In genomic region chr10:68103867-68104255, GRCh38 we compare ENCODE assay signal across 17 cellular contexts. TPM values are rescaled to one million over a fixed set of nuclear protein-coding genes. Genes with fewer than 3 reads are reported as not detected.
"Had no signal": no experiment of that assay in that cellular context is flagged by ENCODE, and none has a peak within 500 bp of the region (broad histone marks: within the 10 kb centered on the region; RNA-seq: fewer than 3 reads in every experiment).

No MANE protein-coding gene starts in this region.

- H3K4me3 Mint-ChIP-seq: activated B cell treated with CpG ODN at 0.5 μM for 24 hours; activated CD4-positive, alpha-beta T cell treated with anti-CD3 and anti-CD28 coated beads, Interleukin-2, amount 10 ng/mL, durations not matched to agents 24 days and 14 days; activated naive CD8-positive, alpha-beta T cell treated with anti-CD3 and anti-CD28 coated beads for 36 hours; brain; nephron progenitor cell; stimulated activated effector memory CD8-positive, alpha-beta T cell treated with anti-CD3 and anti-CD28 coated beads, Interleukin-12 subunit alpha, Interleukin-12 subunit beta, amount 100 ng/mL, for 72 hours had no signal

- H3K27ac ChIP-seq: colonic mucosa, sigmoid colon, thoracic aorta had no signal

- H3K4me1 Mint-ChIP-seq: activated naive CD8-positive, alpha-beta T cell treated with anti-CD3 and anti-CD28 coated beads for 36 hours had no signal

- H3K36me3 ChIP-seq: colonic mucosa, sigmoid colon, thoracic aorta had no signal

- H3K27ac Mint-ChIP-seq: activated B cell treated with CpG ODN at 0.5 μM for 24 hours; activated CD4-positive, alpha-beta T cell treated with anti-CD3 and anti-CD28 coated beads, Interleukin-2, amount 10 ng/mL, durations not matched to agents 24 days and 14 days; activated naive CD8-positive, alpha-beta T cell treated with anti-CD3 and anti-CD28 coated beads for 36 hours; nephron progenitor cell; stimulated activated effector memory CD8-positive, alpha-beta T cell treated with anti-CD3 and anti-CD28 coated beads, Interleukin-12 subunit alpha, Interleukin-12 subunit beta, amount 100 ng/mL, for 72 hours had no signal

- H3K27me3 Mint-ChIP-seq: activated naive CD8-positive, alpha-beta T cell treated with anti-CD3 and anti-CD28 coated beads for 36 hours; brain had no signal

- H3K27me3 ChIP-seq: colonic mucosa, sigmoid colon had no signal

- H3K4me3 ChIP-seq: colonic mucosa, sigmoid colon, thoracic aorta had no signal

- H3K9me3 ChIP-seq: colonic mucosa, sigmoid colon, thoracic aorta had no signal

- ATAC-seq: esophagus mucosa; stimulated activated effector memory CD8-positive, alpha-beta T cell treated with anti-CD3 and anti-CD28 coated beads, Interleukin-12 subunit alpha, Interleukin-12 subunit beta, amount 100 ng/mL, for 72 hours had no signal

- DNase-seq: activated B cell treated with CpG ODN at 0.5 μM for 24 hours; activated CD4-positive, alpha-beta T cell treated with anti-CD3 and anti-CD28 coated beads, Interleukin-2, amount 10 ng/mL, durations not matched to agents 24 days and 14 days; activated gamma-delta T cell treated with Interleukin-2 at 50 U/mL for 16 hours; activated naive CD8-positive, alpha-beta T cell treated with anti-CD3 and anti-CD28 coated beads for 36 hours; amygdala; central memory CD4-positive, alpha-beta T cell; colonic mucosa; hippocampal formation; nephron progenitor cell; occipital lobe; sigmoid colon; T-helper 2 cell had no signal

- H3K4me1 ChIP-seq: colonic mucosa, sigmoid colon had no signal

- H3K9me3 Mint-ChIP-seq: activated B cell treated with CpG ODN at 0.5 μM for 24 hours; activated CD4-positive, alpha-beta T cell treated with anti-CD3 and anti-CD28 coated beads, Interleukin-2, amount 10 ng/mL, durations not matched to agents 24 days and 14 days; activated naive CD8-positive, alpha-beta T cell treated with anti-CD3 and anti-CD28 coated beads for 36 hours; brain; nephron progenitor cell; stimulated activated effector memory CD8-positive, alpha-beta T cell treated with anti-CD3 and anti-CD28 coated beads, Interleukin-12 subunit alpha, Interleukin-12 subunit beta, amount 100 ng/mL, for 72 hours had no signal

- H3K36me3 Mint-ChIP-seq: activated naive CD8-positive, alpha-beta T cell treated with anti-CD3 and anti-CD28 coated beads for 36 hours; brain; stimulated activated effector memory CD8-positive, alpha-beta T cell treated with anti-CD3 and anti-CD28 coated beads, Interleukin-12 subunit alpha, Interleukin-12 subunit beta, amount 100 ng/mL, for 72 hours had no signal

RNA-seq across cellular contexts. Expression of gene MYPN, which starts 5.4 kb away (rescaled TPM):
- total RNA-seq: activated B cell treated with CpG ODN at 0.5 μM for 24 hours; activated CD4-positive, alpha-beta T cell treated with anti-CD3 and anti-CD28 coated beads, Interleukin-2, amount 10 ng/mL, durations not matched to agents 24 days and 14 days; activated naive CD8-positive, alpha-beta T cell treated with anti-CD3 and anti-CD28 coated beads for 36 hours; occipital lobe; sigmoid colon; thoracic aorta had no signal
- polyA plus RNA-seq: urinary bladder had no signal
